ENCODE assay signal across 8 cellular contexts in genomic region chr11:95231881-95232605, GRCh38. TPM values are rescaled to one million over a fixed set of nuclear protein-coding genes. Genes with fewer than 3 reads are reported as not detected.
A peak's percentile ranks its signal among the peaks of the same experiment; 100 is the strongest.
DNase-seq lines count a peak whose midpoint lies in the region; ATAC-seq and TF ChIP-seq lines count a peak whose summit lies in the region.

No MANE protein-coding gene starts in this region.

- TF ChIP-seq POLR2A in GM18526 (IDR thresholded peaks at IDR 0.05; ENCODE audit: extremely low read depth, insufficient read length) (peak; percentile 39), thyroid gland (IDR thresholded peaks at IDR 0.05) (peak in 1 of 2 donors; percentile 47)

- H3K36me3 ChIP-seq in neutrophil, result no peaks in the 10 kb centered on the region
- no peaks in the 10 kb centered on the region for H3K36me3 ChIP-seq in thyroid gland

- H3K27me3 ChIP-seq in neutrophil (no peaks in the 10 kb centered on the region), thyroid gland (no peaks in the 10 kb centered on the region)

- peak overlapping the region; percentile 84 to 90 for H3K4me3 ChIP-seq in neutrophil (ENCODE audit: low read depth in 1 of 2, low read length in 1 of 2)
- peak overlapping the region; percentile 14 to 65 (median 22) for H3K4me3 ChIP-seq in thyroid gland (replicated peaks in 1 of 3)

- H3K27ac Mint-ChIP-seq in osteocyte (ENCODE audit: unreplicated experiment), result no peak overlapping the region

- peaks cover 35 to 41% of the 10 kb centered on the region in 2 experiments for H3K4me1 ChIP-seq in neutrophil (ENCODE audit: control insufficient read depth in 1 of 2, insufficient read depth in 1 of 2, low read depth in 1 of 2, low read length in 1 of 2)
- H3K4me1 ChIP-seq in thyroid gland, result peaks cover 6 to 21% of the 10 kb centered on the region in 2 donors

- ATAC-seq in HG03139 (IDR thresholded peaks at IDR 0.05; ENCODE audit: unreplicated experiment), result peak; percentile 26

- H3K9me3 ChIP-seq in neutrophil (no peaks in the 10 kb centered on the region), thyroid gland (no peaks in the 10 kb centered on the region)

- DNase-seq in activated naive CD4-positive, alpha-beta T cell treated with Interleukin-2 at 50 U/mL for 16 hours, result peak; percentile 69
- peak; percentile 40 for DNase-seq in glomerular visceral epithelial cell (ENCODE audit: extremely low spot score)
- peak; percentile 63 to 65 for DNase-seq in thyroid gland
- no peak for DNase-seq in osteocyte (ENCODE audit: extremely low spot score, unreplicated experiment)

- TF ChIP-seq CTCF in neutrophil (IDR thresholded peaks at IDR 0.05) (no peak), thyroid gland (IDR thresholded peaks at IDR 0.05) (no peak), osteocyte (IDR thresholded peaks at IDR 0.05) (no peak)

- peak overlapping the region; percentile 85 for H3K27ac ChIP-seq in neutrophil
- peak overlapping the region; percentile 82 to 97 (median 86) for H3K27ac ChIP-seq in thyroid gland

- H3K4me1 Mint-ChIP-seq in osteocyte (ENCODE audit: unreplicated experiment), result peaks cover 23% of the 10 kb centered on the region

- H3K9me3 Mint-ChIP-seq in osteocyte (ENCODE audit: unreplicated experiment), result no peaks in the 10 kb centered on the region

- no peaks in the 10 kb centered on the region for H3K36me3 Mint-ChIP-seq in osteocyte (ENCODE audit: unreplicated experiment)

- H3K4me3 Mint-ChIP-seq in osteocyte (ENCODE audit: unreplicated experiment), result no peak overlapping the region

- 9 to 11% methylated on average over 30 to 34 of the region's 35 CpGs for WGBS in thyroid gland, 2 donors

- intact Hi-C loops in thyroid gland (cut with DNase I), result no loop called here

- peaks cover 8% of the 10 kb centered on the region for H3K27me3 Mint-ChIP-seq in osteocyte (ENCODE audit: unreplicated experiment)

TF ChIP-seq in PFSK-1, 5 proteins besides CTCF, POLR2A, EP300 and RAD21:
- TF ChIP-seq SIN3A (IDR thresholded peaks at IDR 0.05; ENCODE audit: borderline replicate concordance, insufficient read depth, low read length) (no peak), POLR2AphosphoS5 (IDR thresholded peaks at IDR 0.05; ENCODE audit: low read depth, low read length) (peak; percentile 22; the same call in 1 of the 2 replicates), FOXP2 (optimal IDR thresholded peaks at IDR 0.05; ENCODE audit: borderline replicate concordance, extremely low read depth, extremely low read length, insufficient read depth) (no peak), REST (IDR thresholded peaks at IDR 0.05; ENCODE audit: insufficient read depth in 1 of 2, low read depth in 2 of 2, low read length in 2 of 2) (no peak), TAF1 (IDR thresholded peaks at IDR 0.05; ENCODE audit: borderline replicate concordance, insufficient read depth, low read length) (no peak)
TF ChIP-seq in PFSK-1: peak in this region for 1.

RNA-seq across cellular contexts. Expression of gene SESN3, which starts 1.0 kb away (rescaled TPM):
- 1.3 TPM for polyA plus RNA-seq in PFSK-1 (2012; ENCODE audit: insufficient read length, low read depth)
- 10 to 100 TPM; 54.3 to 82.2 (median 71.8) TPM for total RNA-seq in thyroid gland
- total RNA-seq in osteocyte, result 84.8 and 91.6 TPM in 2 replicates
